8 cellular contexts compared by ENCODE assay signal in genomic region chr5:127517480-127518318, GRCh38. TPM values are rescaled to one million over a fixed set of nuclear protein-coding genes. Genes with fewer than 3 reads are reported as not detected.
A peak's percentile ranks its signal among the peaks of the same experiment; 100 is the strongest.
DNase-seq lines count a peak whose midpoint lies in the region; ATAC-seq and TF ChIP-seq lines count a peak whose summit lies in the region.

Gene PRRC1, plus strand, starts transcription at chr5:127517640. Its CDS starts 5,840 bp downstream, at chr5:127523480.

- H3K36me3 Mint-ChIP-seq in endothelial cell (ENCODE audit: low read depth, unreplicated experiment): peaks cover 29% of the 10 kb centered on the region

- H3K4me1 ChIP-seq in NT2/D1 (ENCODE audit: insufficient read depth, insufficient read length): no peaks in the 10 kb centered on the region

- DNase-seq in CMK (ENCODE audit: low read depth) (peak; percentile 53), HL-60 (ENCODE audit: low read depth in 1 of 2, low spot score in 1 of 2) (peak; percentile 38 to 58), NT2/D1 (ENCODE audit: low read depth, low spot score) (peak; percentile 65), endothelial cell (ENCODE audit: low spot score) (peak; percentile 78), midbrain (lab: John Stamatoyannopoulos, UW) (peak; percentile 78)
- peak; percentile 33 for DNase-seq in activated CD8-positive, alpha-beta memory T cell treated with anti-CD3 and anti-CD28 coated beads, Interleukin-2, amount 50 U/mL, for 1 hour (ENCODE audit: extremely low read depth)
- peak; percentile 58 to 67 for DNase-seq in stimulated activated CD8-positive, alpha-beta memory T cell treated with anti-CD3 and anti-CD28 coated beads, Interleukin-2, amount 100 ng/mL, for 1 hour (ENCODE audit: low read depth in 2 of 2)

- H3K27me3 ChIP-seq in HL-60 (ENCODE audit: insufficient read depth, poor library complexity, severe bottlenecking) (no peaks in the 10 kb centered on the region), NT2/D1 (ENCODE audit: insufficient read depth, insufficient read length) (no peaks in the 10 kb centered on the region)

- peaks cover 24% of the 10 kb centered on the region for H3K9me3 ChIP-seq in NT2/D1 (ENCODE audit: insufficient read depth, low read length)

- peak within 1 kb of the TSS; percentile 91 for H3K4me3 Mint-ChIP-seq in endothelial cell (ENCODE audit: unreplicated experiment)

- ATAC-seq in GM19463 (IDR thresholded peaks at IDR 0.05; ENCODE audit: unreplicated experiment): peak; percentile 88

- peak within 1 kb of the TSS; percentile 39 for H3K27ac Mint-ChIP-seq in endothelial cell (ENCODE audit: unreplicated experiment)

- H3K27me3 Mint-ChIP-seq in endothelial cell (ENCODE audit: unreplicated experiment): peaks cover 1% of the 10 kb centered on the region

- H3K4me1 Mint-ChIP-seq in endothelial cell (ENCODE audit: unreplicated experiment): peaks cover 14% of the 10 kb centered on the region

- peaks cover 37% of the 10 kb centered on the region for H3K36me3 ChIP-seq in NT2/D1 (ENCODE audit: insufficient read depth, insufficient read length, low read length)

- TF ChIP-seq CTCF in HL-60 (IDR thresholded peaks at IDR 0.05; ENCODE audit: insufficient read depth, low read length): no peak
- TF ChIP-seq CTCF in endothelial cell (IDR thresholded peaks at IDR 0.05; ENCODE audit: unreplicated experiment): no peak

- peak within 1 kb of the TSS; percentile 83 for H3K27ac ChIP-seq in HL-60 (replicated peaks)

- H3K9ac ChIP-seq in NT2/D1 (ENCODE audit: insufficient read length, low read depth): peak within 1 kb of the TSS; percentile 92

- no peaks in the 10 kb centered on the region for H3K9me3 Mint-ChIP-seq in endothelial cell (ENCODE audit: unreplicated experiment)

- peak within 1 kb of the TSS; percentile 65 for H3K4me3 ChIP-seq in HL-60 (replicated peaks; ENCODE audit: insufficient read depth, low read length)
- peak within 1 kb of the TSS; percentile 94 for H3K4me3 ChIP-seq in NT2/D1 (ENCODE audit: insufficient read length, low read depth)

RNA-seq across cellular contexts. Expression of gene PRRC1, which starts in this region (rescaled TPM):
- total RNA-seq in endothelial cell (ENCODE audit: unreplicated experiment): 61.1 TPM

Comparison
In these comparisons a context has a peak if more than half of its experiments do, and no peak if none do; other contexts are left out.
1. Peak in every context shown above with its lines: DNase-seq, ATAC-seq, H3K4me3 ChIP-seq and H3K27ac ChIP-seq.